Comparison of ENCODE assay signal across 8 cellular contexts in the genomic region with DNA sequence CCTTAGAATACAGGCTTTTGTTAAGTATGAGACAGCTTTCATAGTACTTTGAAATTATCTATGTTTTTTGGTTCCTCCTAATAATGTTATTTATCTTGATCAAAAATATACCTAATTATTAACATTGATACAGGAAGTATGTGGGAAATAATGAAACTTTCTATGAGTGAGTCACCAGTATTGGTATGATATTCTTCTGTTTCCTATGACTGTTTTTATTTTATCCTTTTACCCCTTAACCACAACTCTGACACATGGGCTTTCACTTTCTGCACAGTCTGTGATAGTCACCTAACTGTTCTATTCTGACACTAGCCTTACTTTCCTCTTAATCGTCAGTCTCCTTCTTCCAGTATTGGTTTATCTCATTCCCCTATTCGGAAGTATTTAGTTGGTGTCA. TPM values are rescaled to one million over a fixed set of nuclear protein-coding genes. Genes with fewer than 3 reads are reported as not detected.
DNase-seq lines count a peak whose midpoint lies in the region; ATAC-seq, FAIRE-seq and TF ChIP-seq lines count a peak whose summit lies in the region.

No MANE protein-coding gene starts in this region.

- POLR2A ChIA-PET in K562 (lab: Yijun Ruan, JAX), result interaction anchor here (0.6 to 1.4 kb wide), 3 partner anchors 9 to 19 kb away, joined by 3 to 7 read pairs (median 4); no protein-coding TSS in a partner anchor

- no TSS peak for BruUV-seq in K562 (replicated peaks; lab: Mats Ljungman, UMichigan)

- peak overlapping the region; percentile 53; the same call in 2 of the 3 replicates for H3K27ac ChIP-seq in K562 (ENCODE audit: extremely low read depth, low read depth, low read length)

- peaks cover 5 to 14% of the 10 kb centered on the region in 2 experiments; a peak in 2 of 5 replicates for H3K4me1 ChIP-seq in K562 (replicated peaks in 1 of 2; ENCODE audit: control insufficient read depth in 2 of 2, insufficient read depth in 2 of 2, low read length in 2 of 2)

- 0 out of 2 replicates have a peak overlapping the region, but pooled peaks have one; percentile 12 for H3K4me2 ChIP-seq in K562 (ENCODE audit: insufficient read depth, low read length)

- TF ChIP-seq EP300 in K562 (IDR thresholded peaks at IDR 0.05; ENCODE audit: low read length), result no peak

- no peak for TF ChIP-seq RAD21 in K562 (CRISPR knock-in tag; conservative IDR thresholded peaks at IDR 0.05 in 1 of 2, IDR thresholded peaks at IDR 0.05 in 1 of 2)

- no peaks in the 10 kb centered on the region for H3K9me3 ChIP-seq in K562 (replicated peaks; ENCODE audit: control insufficient read depth, insufficient read depth, low read depth, low read length)

- H3K36me3 ChIP-seq in K562 (ENCODE audit: control insufficient read depth, insufficient read depth, low read length), result peaks cover 6% of the 10 kb centered on the region; the same call in 1 of the 3 replicates

- peak; percentile 40 for DNase-seq in GM18507 (ENCODE audit: extremely low spot score, insufficient read length, low read depth)
- DNase-seq in LHCN-M2 (ENCODE audit: low read depth), result peak; percentile 76
- DNase-seq in K562 (ENCODE audit: extremely low read depth in 1 of 4, low spot score in 3 of 4), result peak in 1 of 4 experiments; percentile 21
- no peak for DNase-seq in OCI-M2 (lab: John Stamatoyannopoulos, UW; ENCODE audit: unreplicated experiment)
- no peak for DNase-seq in NCI-H2227 (lab: John Stamatoyannopoulos, UW; ENCODE audit: unreplicated experiment)
- no peak for DNase-seq in hypothalamus (lab: John Stamatoyannopoulos, UW)
- no peak for DNase-seq in NCI-H2196 (lab: John Stamatoyannopoulos, UW; ENCODE audit: unreplicated experiment)

- in situ Hi-C loops in K562 (cut with MboI), result no loop called here

- H3K9me1 ChIP-seq in K562 (ENCODE audit: control insufficient read depth, insufficient read depth, low read length), result no peaks in the 10 kb centered on the region

- H4K20me1 ChIP-seq in K562 (replicated peaks; ENCODE audit: control insufficient read depth, insufficient read depth, low read length), result no peaks in the 10 kb centered on the region

- H2AFZ ChIP-seq in K562 (ENCODE audit: low read depth, low read length), result peak overlapping the region; percentile 50

- CTCF ChIA-PET in K562 (lab: Yijun Ruan, JAX; ENCODE audit: low intra/inter-chr PET ratio), result no interaction called here

- H3K4me3 ChIP-seq in K562, result no peak overlapping the region

- TF ChIP-seq POLR2A in K562 (conservative IDR thresholded peaks at IDR 0.05), result no peak

- peak; percentile 94 for FAIRE-seq in GM18507 (lab: Jason Lieb, UNC)
- no peak for FAIRE-seq in K562 (lab: Jason Lieb, UNC)

- no peaks in the 10 kb centered on the region for H3K27me3 ChIP-seq in K562 (ENCODE audit: control insufficient read depth in 2 of 2, insufficient read depth in 2 of 2, low read length in 2 of 2)

- ATAC-seq in GM21825 (IDR thresholded peaks at IDR 0.05; ENCODE audit: unreplicated experiment), result peak; percentile 55
- ATAC-seq in K562, result no peak

- WGBS in K562 (ENCODE audit: insufficient coverage, low coverage, missing lambda C conversion rate), result 11% methylated on average over 2 of the region's 2 CpGs

- peaks cover 24% of the 10 kb centered on the region for H3K79me2 ChIP-seq in K562 (ENCODE audit: control insufficient read depth, insufficient read depth, low read length)

- intact Hi-C loops in K562 (cut with micrococcal nuclease), result no loop called here

- TF ChIP-seq CTCF in K562 (IDR thresholded peaks at IDR 0.05 in 2 of 3, conservative IDR thresholded peaks at IDR 0.05 in 1 of 3; ENCODE audit: insufficient read depth in 2 of 3, low read depth in 1 of 3, low read length in 3 of 3), result no peak

- 0 out of 4 replicates have a peak overlapping the region, but pooled peaks of 1 of the 2 experiments have one; percentile 8 for H3K9ac ChIP-seq in K562 (ENCODE audit: insufficient read depth in 1 of 2, low read depth in 2 of 2, low read length in 2 of 2)

TF ChIP-seq in K562, 482 proteins besides CTCF, POLR2A, EP300 and RAD21 (continues in another document):
- TF ChIP-seq DACH1 (IDR thresholded peaks at IDR 0.05; ENCODE audit: partially characterized antibody) (peak; percentile 35), ZBTB11 (CRISPR knock-in tag; IDR thresholded peaks at IDR 0.05) (no peak)
- TF ChIP-seq, protein P1, sequence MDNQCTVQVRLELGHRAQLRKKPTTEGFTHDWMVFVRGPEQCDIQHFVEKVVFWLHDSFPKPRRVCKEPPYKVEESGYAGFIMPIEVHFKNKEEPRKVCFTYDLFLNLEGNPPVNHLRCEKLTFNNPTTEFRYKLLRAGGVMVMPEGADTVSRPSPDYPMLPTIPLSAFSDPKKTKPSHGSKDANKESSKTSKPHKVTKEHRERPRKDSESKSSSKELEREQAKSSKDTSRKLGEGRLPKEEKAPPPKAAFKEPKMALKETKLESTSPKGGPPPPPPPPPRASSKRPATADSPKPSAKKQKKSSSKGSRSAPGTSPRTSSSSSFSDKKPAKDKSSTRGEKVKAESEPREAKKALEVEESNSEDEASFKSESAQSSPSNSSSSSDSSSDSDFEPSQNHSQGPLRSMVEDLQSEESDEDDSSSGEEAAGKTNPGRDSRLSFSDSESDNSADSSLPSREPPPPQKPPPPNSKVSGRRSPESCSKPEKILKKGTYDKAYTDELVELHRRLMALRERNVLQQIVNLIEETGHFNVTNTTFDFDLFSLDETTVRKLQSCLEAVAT (IDR thresholded peaks at IDR 0.05), result peak in 1 of 2 experiments; percentile 45; a peak in 1 of 4 replicates

RNA-seq across cellular contexts. Expression of gene THAP9, which starts 4.7 kb away (rescaled TPM):
- total RNA-seq in LHCN-M2 (2014; rRNA removed) (1.8 and 2.3 TPM in 2 replicates), K562 (2014; rRNA removed) (3.4 and 4.7 TPM in 2 replicates), K562 (2014; rRNA removed; fragmentation: Illumina TruSeq; extraction: Trizol) (5.8 and 6.6 TPM in 2 replicates), K562 (2015; rRNA removed; fragmentation: Illumina TruSeq; extraction: Trizol) (5.8 and 7.0 TPM in 2 replicates), K562 (2021) (4.5 and 5.4 TPM in 2 replicates)
- polyA plus RNA-seq in LHCN-M2 (2012), result 0.32 TPM
- total RNA-seq in K562 (2011; cell fraction: chromatin; rRNA removed; ENCODE audit: low replicate concordance), result 6.4 and 16.1 TPM in 2 replicates
- total RNA-seq in K562 (2011; cell fraction: nucleolus; rRNA removed), result 6.0 and 6.2 TPM in 2 replicates
- total RNA-seq in K562 (2011; cell fraction: nucleoplasm; rRNA removed), result 3.9 and 6.7 TPM in 2 replicates
- polyA plus RNA-seq in K562 (2011; rRNA removed) (6.0 and 6.9 TPM in 2 replicates), K562 (2014; fragmentation: Illumina TruSeq; extraction: Trizol) (3.7 and 3.8 TPM in 2 replicates), K562 (2014; fragmentation: Nextera tagmentation; extraction: Ambion mirVana) (1 to 10 TPM; 4.8 to 5.6 TPM), K562 (2014; rRNA removed) (3.4 and 5.4 TPM in 2 replicates)
- 1.1 and 1.6 TPM in 2 replicates for polyA plus RNA-seq in K562 (2011; cell fraction: cytosol; rRNA removed)
- polyA plus RNA-seq in K562 (2011; cell fraction: nucleus; rRNA removed), result 6.2 and 6.5 TPM in 2 replicates
- polyA plus RNA-seq in K562 (2012), result 2.8 and 4.0 TPM in 2 replicates
- polyA minus RNA-seq in K562 (2011; rRNA and poly(A)+ RNA removed), result 9.3 and 10.3 TPM in 2 replicates
- 2.6 and 5.6 TPM in 2 replicates for polyA minus RNA-seq in K562 (2011; cell fraction: cytosol; rRNA and poly(A)+ RNA removed)
- polyA minus RNA-seq in K562 (2011; cell fraction: nucleus; rRNA and poly(A)+ RNA removed), result 4.8 and 9.4 TPM in 2 replicates

RNA-seq across cellular contexts. Expression of gene SEC31A, which starts 14.3 kb away (rescaled TPM):
- total RNA-seq in LHCN-M2 (2014; rRNA removed) (179 and 189 TPM in 2 replicates), K562 (2014; rRNA removed) (78.9 and 96.2 TPM in 2 replicates), K562 (2014; rRNA removed; fragmentation: Illumina TruSeq; extraction: Trizol) (177 and 187 TPM in 2 replicates), K562 (2015; rRNA removed; fragmentation: Illumina TruSeq; extraction: Trizol) (176 and 190 TPM in 2 replicates), K562 (2021) (173 and 174 TPM in 2 replicates)
- polyA plus RNA-seq in LHCN-M2 (2012), result 174 TPM
- 324 and 746 TPM in 2 replicates for total RNA-seq in K562 (2011; cell fraction: chromatin; rRNA removed; ENCODE audit: low replicate concordance)
- total RNA-seq in K562 (2011; cell fraction: nucleolus; rRNA removed), result 168 and 207 TPM in 2 replicates
- total RNA-seq in K562 (2011; cell fraction: nucleoplasm; rRNA removed), result 327 and 417 TPM in 2 replicates
- polyA plus RNA-seq in K562 (2011; rRNA removed) (224 and 255 TPM in 2 replicates), K562 (2014; fragmentation: Illumina TruSeq; extraction: Trizol) (186 and 241 TPM in 2 replicates), K562 (2014; fragmentation: Nextera tagmentation; extraction: Ambion mirVana) (100 to 1,000 TPM; 106 to 142 TPM), K562 (2014; rRNA removed) (117 and 131 TPM in 2 replicates)
- polyA plus RNA-seq in K562 (2011; cell fraction: cytosol; rRNA removed), result 176 and 205 TPM in 2 replicates
- 129 and 192 TPM in 2 replicates for polyA plus RNA-seq in K562 (2011; cell fraction: nucleus; rRNA removed)
- polyA plus RNA-seq in K562 (2012), result 136 and 141 TPM in 2 replicates
- 343 and 404 TPM in 2 replicates for polyA minus RNA-seq in K562 (2011; rRNA and poly(A)+ RNA removed)
- polyA minus RNA-seq in K562 (2011; cell fraction: cytosol; rRNA and poly(A)+ RNA removed), result 116 and 145 TPM in 2 replicates
- 131 and 236 TPM in 2 replicates for polyA minus RNA-seq in K562 (2011; cell fraction: nucleus; rRNA and poly(A)+ RNA removed)

Comparison
In these comparisons a context has a peak if more than half of its experiments do, and no peak if none do; other contexts are left out.
1. DNase-seq: peak in GM18507 (single experiment) and LHCN-M2 (single experiment); none in OCI-M2 (single experiment), NCI-H2227 (single experiment), hypothalamus (0 of 51) and NCI-H2196 (single experiment).